Comparison of ENCODE assay signal across 1 cellular context in genomic region chr3:42612928-42613327, GRCh38.
TF ChIP-seq lines count a peak whose summit lies in the region.

No MANE protein-coding gene starts in this region.

TF ChIP-seq in HepG2, 621 proteins besides CTCF, POLR2A, EP300 and RAD21:
- no peak for TF ChIP-seq ZNF652 (CRISPR knock-in tag; IDR thresholded peaks at IDR 0.05; ENCODE audit: borderline replicate concordance, low read depth)
- TF ChIP-seq HNRNPH1 (optimal IDR thresholded peaks at IDR 0.05; ENCODE audit: low read depth, low read length): no peak
